In the genomic region with DNA sequence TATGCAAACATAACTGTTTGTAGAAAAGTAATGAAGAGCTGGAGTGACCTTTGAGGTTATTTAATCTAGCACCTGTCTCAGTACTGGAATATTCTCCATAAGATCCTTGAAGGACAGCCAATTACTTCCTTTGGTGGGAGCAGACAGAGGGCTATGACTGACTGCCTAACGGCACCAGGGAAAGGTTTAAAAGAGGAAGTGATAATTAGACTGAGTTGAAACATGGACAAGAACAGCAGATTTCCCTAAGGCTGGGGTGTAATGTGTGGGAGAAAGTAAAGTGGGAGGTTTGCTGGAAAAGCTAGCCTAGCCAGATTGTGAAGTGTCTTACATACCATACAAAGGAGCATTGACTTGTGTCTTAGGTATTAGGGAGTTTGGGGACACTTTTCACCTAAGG, we compare ENCODE assay signal across 25 cellular contexts.
"Had no signal": no experiment of that assay in that cellular context is flagged by ENCODE, and none has a peak within 500 bp of the region (broad histone marks: within the 10 kb centered on the region; RNA-seq: fewer than 3 reads in every experiment).

No MANE protein-coding gene starts in this region.

- H3K27me3 Mint-ChIP-seq: dendritic cell treated with granulocyte-macrophage colony-stimulating factor and Interleukin-4, amounts not matched to agents 40 ng/mL and 50 ng/mL, for 4 days; stimulated activated naive CD8-positive, alpha-beta T cell treated with anti-CD3 and anti-CD28 coated beads, Interleukin-15, amount 100 ng/mL, for 72 hours had no signal

- H3K4me3 ChIP-seq: ascending aorta, lower lobe of right lung, mucosa of descending colon, right lobe of liver, skin epidermis, transverse colon had no signal

- H3K4me1 Mint-ChIP-seq: immature natural killer cell; stimulated activated effector memory CD8-positive, alpha-beta T cell treated with anti-CD3 and anti-CD28 coated beads, Interleukin-12 subunit alpha, Interleukin-12 subunit beta, amount 100 ng/mL, for 72 hours; stimulated activated naive CD8-positive, alpha-beta T cell treated with anti-CD3 and anti-CD28 coated beads, Interleukin-15, amount 100 ng/mL, for 72 hours; WTC11 had no signal

- H3K27me3 ChIP-seq: ascending aorta, brain microvascular endothelial cell, foreskin keratinocyte, right lobe of liver, transverse colon had no signal

- H3K27ac Mint-ChIP-seq: activated naive CD4-positive, alpha-beta T cell treated with anti-CD3 and anti-CD28 coated beads, Interleukin-2, amount 50 U/mL, for 72 hours; dendritic cell treated with granulocyte-macrophage colony-stimulating factor and Interleukin-4, amounts not matched to agents 40 ng/mL and 50 ng/mL, for 4 days; immature natural killer cell; stimulated activated effector memory CD8-positive, alpha-beta T cell treated with anti-CD3 and anti-CD28 coated beads, Interleukin-12 subunit alpha, Interleukin-12 subunit beta, amount 100 ng/mL, for 72 hours; stimulated activated naive CD8-positive, alpha-beta T cell treated with anti-CD3 and anti-CD28 coated beads, Interleukin-15, amount 100 ng/mL, for 72 hours; WTC11 had no signal

- DNase-seq: activated T-cell treated with anti-CD3 and anti-CD28 coated beads, Interleukin-2, amount 50 U/mL, for 1 hour; brain microvascular endothelial cell; caudate nucleus; effector CD4-positive, alpha-beta T cell; erythroblast; foreskin keratinocyte; immature natural killer cell; lower lobe of right lung; mesendoderm; mucosa of descending colon; occipital lobe; right lobe of liver; stimulated activated CD4-positive, alpha-beta T cell treated with anti-CD3 and anti-CD28 coated beads, Interleukin-1b, Interleukin-23, amount 100 ng/mL, for 48 hours; stimulated activated naive CD8-positive, alpha-beta T cell treated with anti-CD3 and anti-CD28 coated beads, Interleukin-15, amount 100 ng/mL, for 72 hours; transverse colon had no signal

- ATAC-seq: activated naive CD4-positive, alpha-beta T cell treated with anti-CD3 and anti-CD28 coated beads, Interleukin-2, amount 50 U/mL, for 72 hours; foreskin keratinocyte; left lobe of liver; lower lobe of right lung; mucosa of descending colon; right lobe of liver; stimulated activated effector memory CD8-positive, alpha-beta T cell treated with anti-CD3 and anti-CD28 coated beads, Interleukin-12 subunit alpha, Interleukin-12 subunit beta, amount 100 ng/mL, for 72 hours; stimulated activated naive CD8-positive, alpha-beta T cell treated with anti-CD3 and anti-CD28 coated beads, Interleukin-15, amount 100 ng/mL, for 72 hours; WTC11 had no signal

- H3K27ac ChIP-seq: ascending aorta, brain microvascular endothelial cell, foreskin keratinocyte, lower lobe of right lung, right lobe of liver, skin epidermis, transverse colon had no signal

- FAIRE-seq: endometrium, TTC549, urothelium cell line had no signal

- H3K36me3 ChIP-seq: ascending aorta, brain microvascular endothelial cell, lower lobe of right lung, right lobe of liver, transverse colon had no signal

- H3K36me3 Mint-ChIP-seq: activated naive CD4-positive, alpha-beta T cell treated with anti-CD3 and anti-CD28 coated beads, Interleukin-2, amount 50 U/mL, for 72 hours; immature natural killer cell; stimulated activated effector memory CD8-positive, alpha-beta T cell treated with anti-CD3 and anti-CD28 coated beads, Interleukin-12 subunit alpha, Interleukin-12 subunit beta, amount 100 ng/mL, for 72 hours; WTC11 had no signal

- H3K4me3 Mint-ChIP-seq: dendritic cell treated with granulocyte-macrophage colony-stimulating factor and Interleukin-4, amounts not matched to agents 40 ng/mL and 50 ng/mL, for 4 days; immature natural killer cell; stimulated activated effector memory CD8-positive, alpha-beta T cell treated with anti-CD3 and anti-CD28 coated beads, Interleukin-12 subunit alpha, Interleukin-12 subunit beta, amount 100 ng/mL, for 72 hours; stimulated activated naive CD8-positive, alpha-beta T cell treated with anti-CD3 and anti-CD28 coated beads, Interleukin-15, amount 100 ng/mL, for 72 hours; WTC11 had no signal

- H3K4me1 ChIP-seq: ascending aorta, foreskin keratinocyte, lower lobe of right lung, right lobe of liver, transverse colon had no signal

- H3K9me3 Mint-ChIP-seq: dendritic cell treated with granulocyte-macrophage colony-stimulating factor and Interleukin-4, amounts not matched to agents 40 ng/mL and 50 ng/mL, for 4 days; WTC11 had no signal

- H3K9me3 ChIP-seq: ascending aorta, lower lobe of right lung, mucosa of descending colon, right lobe of liver, transverse colon had no signal
